Comparison of ENCODE assay signal across 11 cellular contexts in the genomic region with DNA sequence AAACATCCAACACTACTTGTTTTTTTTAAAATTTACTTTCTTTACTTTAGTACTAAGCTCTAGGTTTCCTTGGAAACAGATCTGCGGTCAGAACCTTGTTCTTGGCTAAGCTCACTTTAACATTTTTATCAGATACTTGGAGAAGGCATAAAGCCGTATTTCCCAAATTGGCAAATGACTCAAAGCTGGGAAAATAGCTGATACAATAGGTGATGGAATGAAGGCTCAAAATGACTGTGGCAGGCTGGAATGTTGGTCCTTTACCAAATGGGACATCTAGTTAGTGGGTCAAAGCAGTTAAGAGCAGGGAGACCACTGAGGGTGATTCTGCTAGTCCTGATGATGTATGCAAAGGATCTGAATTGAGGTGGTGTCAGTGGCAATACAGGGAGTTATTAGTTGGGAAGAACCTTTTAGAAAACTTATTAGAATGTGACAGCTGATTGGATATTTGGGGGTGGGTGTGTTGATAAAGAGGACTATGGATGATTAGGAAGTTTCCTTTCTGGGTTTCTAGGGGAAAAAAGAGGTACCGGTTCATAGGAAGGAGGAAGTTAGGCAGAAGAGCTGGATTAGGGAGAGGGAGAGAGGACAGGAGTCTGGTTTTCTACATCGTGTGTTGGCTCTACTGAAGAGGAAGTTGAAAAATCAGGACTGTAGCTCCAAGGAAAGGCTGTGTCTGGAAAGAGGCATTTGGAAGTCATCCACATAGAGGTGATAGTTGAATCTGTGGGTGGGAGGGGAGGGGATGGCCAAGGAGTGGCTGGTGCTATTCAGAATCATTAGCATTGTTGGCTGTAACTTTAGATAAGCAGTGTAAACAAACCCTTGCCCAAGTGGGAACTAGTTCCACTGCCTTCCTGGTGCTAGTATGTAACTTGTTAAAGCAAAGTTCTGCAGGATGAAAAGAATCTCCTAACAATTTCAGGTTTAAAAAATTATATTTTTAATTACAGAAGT. TPM values are rescaled to one million over a fixed set of nuclear protein-coding genes. Genes with fewer than 3 reads are reported as not detected.
DNase-seq lines count a peak whose midpoint lies in the region; ATAC-seq and TF ChIP-seq lines count a peak whose summit lies in the region.
"Had no signal": no experiment of that assay in that cellular context is flagged by ENCODE, and none has a peak within 500 bp of the region (broad histone marks: within the 10 kb centered on the region; RNA-seq: fewer than 3 reads in every experiment).

No MANE protein-coding gene starts in this region.

- no peaks in the 10 kb centered on the region for H3K27me3 ChIP-seq in cardiac muscle cell
- no peaks in the 10 kb centered on the region for H3K27me3 ChIP-seq in body of pancreas
- H3K27me3 ChIP-seq in lower lobe of right lung (ENCODE audit: low read depth) = no peaks in the 10 kb centered on the region

- H3K27ac ChIP-seq in cardiac muscle cell = no peak overlapping the region
- peak overlapping the region in 2 of 4 donors; percentile 40 to 43 for H3K27ac ChIP-seq in body of pancreas
- no peak overlapping the region for H3K27ac ChIP-seq in lower lobe of right lung

- peak; percentile 33 to 94 for DNase-seq in cardiac muscle cell (ENCODE audit: low read depth in 1 of 2, low spot score in 1 of 2)
- no peak for DNase-seq in Right ventricle myocardium inferior (ENCODE audit: missing footprints)
- DNase-seq in body of pancreas = peak; percentile 31 to 69 (median 46)
- DNase-seq in lower lobe of right lung = no peak
- no peak for DNase-seq in activated effector memory CD4-positive, alpha-beta T cell treated with Interleukin-2 at 50 U/mL for 16 hours
- no peak for DNase-seq in activated CD8-positive, alpha-beta memory T cell treated with anti-CD3 and anti-CD28 coated beads, Interleukin-2, amount 50 U/mL, for 4 hours
- DNase-seq in HUDEP-2 (lab: John Stamatoyannopoulos, UW; ENCODE audit: unreplicated experiment in 76 of 76) = no peak
- DNase-seq: activated naive CD4-positive, alpha-beta T cell treated with anti-CD3 and anti-CD28 coated beads for 36 hours; CD8-positive, alpha-beta T cell; T-helper 17 cell had no signal

- no peaks in the 10 kb centered on the region for H3K36me3 ChIP-seq in cardiac muscle cell
- H3K36me3 ChIP-seq in body of pancreas (replicated peaks in 1 of 2; ENCODE audit: insufficient read depth in 1 of 2, low read depth in 2 of 2) = no peaks in the 10 kb centered on the region
- H3K36me3 ChIP-seq in lower lobe of right lung = no peaks in the 10 kb centered on the region

- 10 to 13% methylated on average over 4 of the region's 4 CpGs for WGBS in body of pancreas, 2 donors

- intact Hi-C loops in Right ventricle myocardium inferior (cut with DNase I) = no loop called here
- intact Hi-C loops in body of pancreas (cut with DNase I) = no loop called here
- intact Hi-C loops in lower lobe of right lung (cut with DNase I) = no loop called here

- H3K4me1 ChIP-seq in cardiac muscle cell (ENCODE audit: low read depth) (peaks cover 4% of the 10 kb centered on the region), body of pancreas (peaks cover 31% of the 10 kb centered on the region), lower lobe of right lung (peaks cover 15% of the 10 kb centered on the region)

- ATAC-seq in Right ventricle myocardium inferior (no peak), body of pancreas (peak; percentile 89), lower lobe of right lung (peak; percentile 91 to 95), GM18907 (IDR thresholded peaks at IDR 0.05; ENCODE audit: unreplicated experiment) (no peak)
- ATAC-seq: CD8-positive, alpha-beta T cell; T-helper 17 cell had no signal

- no peak for TF ChIP-seq POLR2A in body of pancreas (IDR thresholded peaks at IDR 0.05)

- TF ChIP-seq CTCF in cardiac muscle cell (IDR thresholded peaks at IDR 0.05; ENCODE audit: low read depth, low read length) (no peak), body of pancreas (IDR thresholded peaks at IDR 0.05) (no peak), lower lobe of right lung (IDR thresholded peaks at IDR 0.05) (no peak)

- H3K9me3 ChIP-seq in cardiac muscle cell (ENCODE audit: low read depth) (no peaks in the 10 kb centered on the region), body of pancreas (no peaks in the 10 kb centered on the region), lower lobe of right lung (no peaks in the 10 kb centered on the region)

- H3K4me3 ChIP-seq in cardiac muscle cell = no peak overlapping the region
- H3K4me3 ChIP-seq in body of pancreas = no peak overlapping the region
- no peak overlapping the region for H3K4me3 ChIP-seq in lower lobe of right lung

RNA-seq across cellular contexts. Expression of gene PLCE1, which starts 13.1 kb away (rescaled TPM):
- total RNA-seq in cardiac muscle cell = 0.99 and 1.9 TPM in 2 replicates
- 1.6 and 3.0 TPM in 2 replicates for polyA plus RNA-seq in cardiac muscle cell
- total RNA-seq in Right ventricle myocardium inferior = 4.2 TPM
- 1 to 10 TPM; 3.9 to 5.3 TPM for total RNA-seq in body of pancreas
- total RNA-seq in lower lobe of right lung = 10.5 TPM
- total RNA-seq: CD8-positive, alpha-beta T cell had no signal

Comparison
In these comparisons a context has a peak if more than half of its experiments do, and no peak if none do; other contexts are left out.
1. DNase-seq: peak in cardiac muscle cell (2 of 2) and body of pancreas (4 of 4); none in Right ventricle myocardium inferior (single experiment), lower lobe of right lung (single experiment), activated effector memory CD4-positive, alpha-beta T cell treated with Interleukin-2 at 50 U/mL for 16 hours (single experiment), activated CD8-positive, alpha-beta memory T cell treated with anti-CD3 and anti-CD28 coated beads, Interleukin-2, amount 50 U/mL, for 4 hours (single experiment) and HUDEP-2 (0 of 76).
2. ATAC-seq: peak in body of pancreas (single experiment) and lower lobe of right lung (2 of 2); none in Right ventricle myocardium inferior (single experiment) and GM18907 (single experiment).